Comparison of ENCODE assay signal across 8 cellular contexts in genomic region chr7:129225206-129225930, GRCh38. TPM values are rescaled to one million over a fixed set of nuclear protein-coding genes. Genes with fewer than 3 reads are reported as not detected.
DNase-seq lines count a peak whose midpoint lies in the region; ATAC-seq and TF ChIP-seq lines count a peak whose summit lies in the region.

No MANE protein-coding gene starts in this region.

- 0 to 2% (median 1%) methylated on average over 22 to 60 of the region's 60 CpGs for WGBS in heart left ventricle, 4 donors

- H3K27me3 ChIP-seq in SJSA1 (replicated peaks) (no peaks in the 10 kb centered on the region), heart left ventricle (no peaks in the 10 kb centered on the region)

- H3K9me3 ChIP-seq in SJSA1 (replicated peaks) (no peaks in the 10 kb centered on the region), heart left ventricle (no peaks in the 10 kb centered on the region)

- peak; percentile 28 for ATAC-seq in GM21423 (IDR thresholded peaks at IDR 0.05; ENCODE audit: unreplicated experiment)
- peak; percentile 49 to 51 for ATAC-seq in activated naive CD4-positive, alpha-beta T cell treated with anti-CD3 and anti-CD28 coated beads, Interleukin-2, amount 50 U/mL, for 72 hours
- ATAC-seq in heart left ventricle, result peak in 2 of 4 donors; percentile 48 to 49

- H3K4me3 ChIP-seq in SJSA1 (peak overlapping the region; percentile 87), heart left ventricle (peak overlapping the region; percentile 71 to 99 (median 85))

- H3K9me3 Mint-ChIP-seq in activated naive CD4-positive, alpha-beta T cell treated with anti-CD3 and anti-CD28 coated beads, Interleukin-2, amount 50 U/mL, for 72 hours, result no peaks in the 10 kb centered on the region

- H3K4me1 ChIP-seq in SJSA1 (replicated peaks) (peaks cover 17% of the 10 kb centered on the region), heart left ventricle (peaks cover 0 to 31% (median 9%) of the 10 kb centered on the region in 12 donors)

- TF ChIP-seq POLR2A in heart left ventricle (IDR thresholded peaks at IDR 0.05), result peak in 1 of 2 donors; percentile 12

- H3K27ac ChIP-seq in SJSA1 (no peak overlapping the region), heart left ventricle (peak overlapping the region; percentile 36 to 98 (median 94))

- peak overlapping the region; percentile 89 to 91 for H3K27ac Mint-ChIP-seq in activated naive CD4-positive, alpha-beta T cell treated with anti-CD3 and anti-CD28 coated beads, Interleukin-2, amount 50 U/mL, for 72 hours

- no peak for TF ChIP-seq CTCF in heart left ventricle (IDR thresholded peaks at IDR 0.05)

- intact Hi-C loops in heart left ventricle (cut with DNase I), result loop anchor here in 3 of 10 donors (10.0 kb wide), 2 partner anchors 389 to 419 kb away; partner anchors contain the start of gene NRF1 (in 2 of the 3)
- intact Hi-C loops in posterior cingulate gyrus (cut with DNase I), result loop anchor here (10.0 kb wide), 1 partner anchor 389 kb away; the partner anchor contains the start of gene NRF1

- DNase-seq in D341Med (ENCODE audit: low spot score) (peak; percentile 70), HUDEP-2 (lab: John Stamatoyannopoulos, UW; ENCODE audit: unreplicated experiment in 76 of 76) (peak in 41 of 76 experiments; percentile 1 to 60 (median 20)), SJSA1 (ENCODE audit: low read depth in 1 of 2, low spot score in 2 of 2) (peak in 1 of 2 experiments; percentile 58), heart left ventricle (peak; percentile 38 to 74 (median 54)), posterior cingulate gyrus (peak in 9 of 10 donors; percentile 32 to 93 (median 48)), ureter (ENCODE audit: low spot score) (peak; percentile 58)
- peak in 1 of 2 donors; percentile 62 for DNase-seq in activated naive CD4-positive, alpha-beta T cell treated with anti-CD3 and anti-CD28 coated beads, Interleukin-2, amount 50 U/mL, for 72 hours (ENCODE audit: low spot score in 2 of 2)

- 0 out of 2 replicates have a peak, but pooled peaks cover 4% of the 10 kb centered on the region for H3K36me3 ChIP-seq in SJSA1
- no peaks in the 10 kb centered on the region for H3K36me3 ChIP-seq in heart left ventricle

- peaks cover 0 to 12% of the 10 kb centered on the region in 2 donors for H3K36me3 Mint-ChIP-seq in activated naive CD4-positive, alpha-beta T cell treated with anti-CD3 and anti-CD28 coated beads, Interleukin-2, amount 50 U/mL, for 72 hours

RNA-seq across cellular contexts. Expression of gene AHCYL2, which starts 0.5 kb away (rescaled TPM):
- 6.6 and 10.3 TPM in 2 replicates for total RNA-seq in SJSA1 (2014; rRNA removed; shearing (Covaris generic))
- 10 to 100 TPM; 14.3 to 51.9 TPM for total RNA-seq in activated naive CD4-positive, alpha-beta T cell treated with anti-CD3 and anti-CD28 coated beads, Interleukin-2, amount 50 U/mL, for 72 hours
- total RNA-seq in heart left ventricle, result 1 to 10 TPM; 3.6 to 7.6 (median 6.5) TPM
- polyA plus RNA-seq in heart left ventricle, result 1 to 10 TPM; 1.3 to 5.6 TPM
- total RNA-seq in ureter, result 19.3 TPM

RNA-seq across cellular contexts. Expression of gene SMO, which starts 36.9 kb away (rescaled TPM):
- 11.5 and 14.3 TPM in 2 replicates for total RNA-seq in SJSA1 (2014; rRNA removed; shearing (Covaris generic))
- total RNA-seq in activated naive CD4-positive, alpha-beta T cell treated with anti-CD3 and anti-CD28 coated beads, Interleukin-2, amount 50 U/mL, for 72 hours, result under 1 TPM; 0.07 to 0.84 TPM
- 1 to 10 TPM; 3.1 to 7.3 (median 3.9) TPM for total RNA-seq in heart left ventricle
- 1 to 10 TPM; 1.7 to 3.4 TPM for polyA plus RNA-seq in heart left ventricle
- 12.5 TPM for total RNA-seq in ureter
